In genomic region chr19:1384085-1384462, GRCh38 we compare ENCODE assay signal across 8 cellular contexts. TPM values are rescaled to one million over a fixed set of nuclear protein-coding genes. Genes with fewer than 3 reads are reported as not detected.
DNase-seq lines count a peak whose midpoint lies in the region; ATAC-seq and TF ChIP-seq lines count a peak whose summit lies in the region.

No MANE protein-coding gene starts in this region.

- H3K27ac ChIP-seq in iPS-20b (ENCODE audit: low read length) (no peak overlapping the region), testis (peak overlapping the region; percentile 76 to 83)

- no peaks in the 10 kb centered on the region for H3K9me3 ChIP-seq in iPS-20b (ENCODE audit: insufficient read depth, low read depth, low read length)
- H3K9me3 ChIP-seq in testis = no peaks in the 10 kb centered on the region

- H3K27me3 ChIP-seq in iPS-20b (ENCODE audit: insufficient read depth, low read length) (no peaks in the 10 kb centered on the region), testis (no peaks in the 10 kb centered on the region)

- H3K9ac ChIP-seq in iPS-20b (ENCODE audit: low read depth, low read length) = peak overlapping the region; percentile 86

- 1% methylated on average over 11 of the region's 23 CpGs; no CpG with 5 or more reads in 1 of the 2 donors for WGBS in testis, 2 donors

- peaks cover 3% of the 10 kb centered on the region for H3K36me3 Mint-ChIP-seq in activated naive CD8-positive, alpha-beta T cell

- peak overlapping the region; percentile 90 for H3K4me3 Mint-ChIP-seq in activated naive CD8-positive, alpha-beta T cell

- H3K4me3 ChIP-seq in iPS-20b (ENCODE audit: low read length) (peak overlapping the region; percentile 92), testis (peak overlapping the region; percentile 78 to 87)

- peaks cover 11% of the 10 kb centered on the region for H3K4me1 Mint-ChIP-seq in activated naive CD8-positive, alpha-beta T cell (ENCODE audit: low read depth)

- DNase-seq in Right ventricle myocardium inferior (ENCODE audit: missing footprints) = no peak
- DNase-seq in cardiac septum (ENCODE audit: low spot score) = no peak
- no peak for DNase-seq in testis
- no peak for DNase-seq in pons (ENCODE audit: low spot score)
- no peak for DNase-seq in globus pallidus (ENCODE audit: low spot score)

- intact Hi-C loops in Right ventricle myocardium inferior (cut with DNase I) (loop anchor here (5.0 to 10.0 kb wide), 2 partner anchors 107 to 359 kb away; partner anchors contain the start of genes CNN2, FAM174C, RNU6-2 and TMEM259), cardiac septum (cut with DNase I) (loop anchor here (5.0 kb wide), 1 partner anchor 112 kb away; no protein-coding TSS in a partner anchor), testis (cut with DNase I; ENCODE audit: low total_unique reads) (no loop called here)

- no peak for TF ChIP-seq POLR2A in testis (IDR thresholded peaks at IDR 0.05)

- no peaks in the 10 kb centered on the region for H3K9me3 Mint-ChIP-seq in activated naive CD8-positive, alpha-beta T cell (ENCODE audit: low read depth)

- TF ChIP-seq CTCF in testis (IDR thresholded peaks at IDR 0.05) = no peak

- peaks cover 6% of the 10 kb centered on the region for H3K36me3 ChIP-seq in iPS-20b (ENCODE audit: insufficient read depth, low read depth, low read length)
- no peaks in the 10 kb centered on the region for H3K36me3 ChIP-seq in testis (ENCODE audit: low read depth, missing control alignments)

- H3K4me1 ChIP-seq in iPS-20b (ENCODE audit: insufficient read depth, low read length) (peaks cover 2% of the 10 kb centered on the region; the same call in 1 of the 2 replicates), testis (peaks cover 15% of the 10 kb centered on the region)

- peak; percentile 1 for ATAC-seq in Right ventricle myocardium inferior
- ATAC-seq in HG03025 (IDR thresholded peaks at IDR 0.05; ENCODE audit: low FRiP score, unreplicated experiment) = no peak

- peak overlapping the region; percentile 86 for H3K27ac Mint-ChIP-seq in activated naive CD8-positive, alpha-beta T cell

- no peaks in the 10 kb centered on the region for H3K27me3 Mint-ChIP-seq in activated naive CD8-positive, alpha-beta T cell

RNA-seq across cellular contexts. Expression of gene NDUFS7, which starts 0.4 kb away (rescaled TPM):
- total RNA-seq in Right ventricle myocardium inferior = 443 TPM
- total RNA-seq in cardiac septum = 233 TPM
- 100 to 1,000 TPM; 170 to 176 TPM for total RNA-seq in testis
- polyA plus RNA-seq in testis (ENCODE audit: insufficient read depth, low read depth, low replicate concordance) = 172 TPM

RNA-seq across cellular contexts. Expression of gene GAMT, which starts 17.3 kb away (rescaled TPM):
- total RNA-seq in Right ventricle myocardium inferior (85.8 TPM), cardiac septum (51.6 TPM), testis (100 to 1,000 TPM; 144 to 191 TPM)
- 92.2 TPM for polyA plus RNA-seq in testis (ENCODE audit: insufficient read depth, low read depth, low replicate concordance)

RNA-seq across cellular contexts. Expression of gene DAZAP1, which starts 23.3 kb away (rescaled TPM):
- total RNA-seq in Right ventricle myocardium inferior (88.4 TPM), cardiac septum (81.2 TPM), testis (10 to 100 TPM; 97.9 to 99.6 TPM)
- 215 TPM for polyA plus RNA-seq in testis (ENCODE audit: insufficient read depth, low read depth, low replicate concordance)

RNA-seq across cellular contexts. Expression of gene RPS15, which starts 54.1 kb away (rescaled TPM):
- total RNA-seq in Right ventricle myocardium inferior = 695 TPM
- total RNA-seq in cardiac septum = 479 TPM
- total RNA-seq in testis = 1,000 to 10,000 TPM; 1,248 to 1,750 TPM
- 768 TPM for polyA plus RNA-seq in testis (ENCODE audit: insufficient read depth, low read depth, low replicate concordance)
